Comparison of ENCODE assay signal across 18 cellular contexts in genomic region chr5:154331924-154332323, GRCh38.
DNase-seq lines count a peak whose midpoint lies in the region; ATAC-seq, FAIRE-seq and TF ChIP-seq lines count a peak whose summit lies in the region.
"Had no signal": no experiment of that assay in that cellular context is flagged by ENCODE, and none has a peak within 500 bp of the region (broad histone marks: within the 10 kb centered on the region; RNA-seq: fewer than 3 reads in every experiment).

No MANE protein-coding gene starts in this region.

- H3K79me2 ChIP-seq in HCT116 (ENCODE audit: insufficient read depth, low read length), result no peaks in the 10 kb centered on the region

- TF ChIP-seq RAD21 in HCT116 (IDR thresholded peaks at IDR 0.05; ENCODE audit: low read depth), result peak; percentile 7; the same call in 1 of the 2 replicates

- no peak overlapping the region for H3K4me2 ChIP-seq in HCT116 (ENCODE audit: low read length)
- H3K4me2 ChIP-seq: KMS-11, SK-N-SH had no signal

- TF ChIP-seq POLR2A in HCT116 (IDR thresholded peaks at IDR 0.05; ENCODE audit: borderline replicate concordance, extremely low read depth, insufficient read depth, insufficient read length), result no peak

- no peak for DNase-seq in D721Med (ENCODE audit: insufficient read length, low spot score)
- DNase-seq in HCT116 (ENCODE audit: low read depth, low spot score), result no peak
- peak; percentile 21 for DNase-seq in NCI-H345 treated with DMSO at 0.1 percent for 48 hours (lab: John Stamatoyannopoulos, UW; ENCODE audit: unreplicated experiment)
- DNase-seq in choroid plexus epithelial cell (ENCODE audit: low read depth), result no peak
- no peak for DNase-seq in COLO829 (ENCODE audit: low spot score)
- no peak for DNase-seq in activated naive CD4-positive, alpha-beta T cell (lab: John Stamatoyannopoulos, UW)
- DNase-seq in C1 segment of cervical spinal cord (lab: John Stamatoyannopoulos, UW), result no peak
- DNase-seq: DMS79, IMR-90, NCI-H1105, NCI-H226, NCI-H524 treated with DMSO at 0.1 percent for 48 hours, RPMI8226, SHP77 treated with DMSO at 0.1 percent for 48 hours, SK-N-SH, T-helper 2 cell had no signal

- CTCF ChIA-PET in HCT116 (lab: Charles Lee), result no interaction called here

- H2AFZ ChIP-seq in HCT116 (ENCODE audit: low read depth, low read length, poor library complexity, severe bottlenecking), result no peak overlapping the region

- TF ChIP-seq CTCF in D721Med (IDR thresholded peaks at IDR 0.05; ENCODE audit: insufficient read depth, missing control alignments), result peak; percentile 2
- TF ChIP-seq CTCF in HCT116 (IDR thresholded peaks at IDR 0.05 in 2 of 3, conservative IDR thresholded peaks at IDR 0.05 in 1 of 3; ENCODE audit: borderline replicate concordance in 1 of 3, insufficient read depth in 1 of 3, low read depth in 2 of 3, low read length in 2 of 3), result no peak
- peak; percentile 3 for TF ChIP-seq CTCF in choroid plexus epithelial cell (conservative IDR thresholded peaks at IDR 0.05; ENCODE audit: low read depth, low read length)

- H3K9me2 ChIP-seq in HCT116 (ENCODE audit: insufficient read depth), result no peaks in the 10 kb centered on the region
- H3K9me2 ChIP-seq: SK-N-SH had no signal

- ATAC-seq in HCT116, result no peak

- no peaks in the 10 kb centered on the region for H4K20me1 ChIP-seq in HCT116 (ENCODE audit: insufficient read depth)

- intact Hi-C loops in HCT116 (cut with micrococcal nuclease), result no loop called here

- H3K4me3 ChIP-seq in HCT116 (replicated peaks in 1 of 2; ENCODE audit: low read depth in 1 of 2, low read length in 2 of 2), result no peak overlapping the region
- H3K4me3 ChIP-seq in choroid plexus epithelial cell (ENCODE audit: low read depth, low read length), result no peak overlapping the region

- no peaks in the 10 kb centered on the region for H3K9me3 ChIP-seq in HCT116 (ENCODE audit: control insufficient read depth in 1 of 2, insufficient read depth in 1 of 2, low read depth in 1 of 2, low read length in 2 of 2)
- H3K9me3 ChIP-seq: SK-N-SH had no signal

- no peaks in the 10 kb centered on the region for H3K4me1 ChIP-seq in HCT116 (ENCODE audit: control insufficient read depth in 1 of 2, insufficient read depth in 2 of 2, low read length in 2 of 2)

- H3K27ac ChIP-seq in HCT116 (ENCODE audit: low read depth, low read length), result no peak overlapping the region
- H3K27ac ChIP-seq: KMS-11 had no signal

- POLR2A ChIA-PET in HCT116 (lab: Charles Lee), result no interaction called here

- H3K36me3 ChIP-seq in HCT116 (ENCODE audit: control insufficient read depth in 1 of 2, insufficient read depth in 2 of 2, low read length in 2 of 2), result no peaks in the 10 kb centered on the region

- H3K9ac ChIP-seq in HCT116 (ENCODE audit: low read length), result no peak overlapping the region
- H3K9ac ChIP-seq: KMS-11, SK-N-SH had no signal

- no peaks in the 10 kb centered on the region for H3K27me3 ChIP-seq in HCT116 (ENCODE audit: insufficient read depth, low read length)

- FAIRE-seq in D721Med (lab: Jason Lieb, UNC), result no peak
- FAIRE-seq: A204.1 had no signal

- RAD21 ChIA-PET in HCT116 (lab: Charles Lee; ENCODE audit: low non-redundant PET in 1 of 2, low total read pairs in 2 of 2, uncharacterized antibody in 2 of 2, unreplicated experiment in 2 of 2), result no interaction called here

- no TSS peak for BruUV-seq in HCT116 (replicated peaks; lab: Mats Ljungman, UMichigan)

TF ChIP-seq in HCT116, 20 proteins besides CTCF, POLR2A, EP300 and RAD21:
- no peak for TF ChIP-seq SIN3A (IDR thresholded peaks at IDR 0.05; ENCODE audit: low read depth)
- no peak for TF ChIP-seq ATF3 (IDR thresholded peaks at IDR 0.05)
- no peak for TF ChIP-seq ZNF274 (IDR thresholded peaks at IDR 0.05; ENCODE audit: low read depth, low read length)
- no peak for TF ChIP-seq ZFX (IDR thresholded peaks at IDR 0.05)
- TF ChIP-seq ZBTB33 (IDR thresholded peaks at IDR 0.05; ENCODE audit: extremely low read depth, insufficient replicate concordance, low read length), result no peak
- no peak for TF ChIP-seq SRF (IDR thresholded peaks at IDR 0.05; ENCODE audit: low read depth)
- no peak for TF ChIP-seq EZH2 (IDR thresholded peaks at IDR 0.05)
- no peak for TF ChIP-seq JUND (IDR thresholded peaks at IDR 0.05)
- TF ChIP-seq MAX (IDR thresholded peaks at IDR 0.05), result no peak
- no peak for TF ChIP-seq SP1 (IDR thresholded peaks at IDR 0.05; ENCODE audit: low read depth)
- no peak for TF ChIP-seq EGR1 (IDR thresholded peaks at IDR 0.05; ENCODE audit: low read depth)
- no peak for TF ChIP-seq CEBPB (IDR thresholded peaks at IDR 0.05; ENCODE audit: low read depth)
- TF ChIP-seq POLR2AphosphoS5 (IDR thresholded peaks at IDR 0.05; ENCODE audit: low read depth, low read length), result no peak
- no peak for TF ChIP-seq FOSL1 (IDR thresholded peaks at IDR 0.05; ENCODE audit: low read depth)
- TF ChIP-seq ELF1 (IDR thresholded peaks at IDR 0.05; ENCODE audit: borderline replicate concordance, low read depth), result no peak
- TF ChIP-seq EZH2phosphoT487 (IDR thresholded peaks at IDR 0.05; ENCODE audit: borderline replicate concordance), result no peak
- no peak for TF ChIP-seq TCF7L2 (IDR thresholded peaks at IDR 0.05; ENCODE audit: borderline replicate concordance, extremely low read depth, insufficient read depth, insufficient read length)
- no peak for TF ChIP-seq CBX3 (IDR thresholded peaks at IDR 0.05; ENCODE audit: low read depth)
- TF ChIP-seq YY1 (IDR thresholded peaks at IDR 0.05; ENCODE audit: extremely low read depth, insufficient replicate concordance, low read depth, low read length), result no peak
- no peak for TF ChIP-seq REST (IDR thresholded peaks at IDR 0.05; ENCODE audit: low read depth)
TF ChIP-seq in HCT116: peak in this region for 0.

Comparison
In these comparisons a context has a peak if more than half of its experiments do, and no peak if none do; other contexts are left out.
1. CTCF ChIP-seq: peak in D721Med (single experiment) and choroid plexus epithelial cell (single experiment); none in HCT116 (0 of 3).